In genomic region chr7:50476953-50477625, GRCh38 we compare ENCODE assay signal across 2 cellular contexts.
TF ChIP-seq lines count a peak whose summit lies in the region.

No MANE protein-coding gene starts in this region.

TF ChIP-seq in HepG2, 621 proteins besides CTCF, POLR2A, EP300 and RAD21:
- TF ChIP-seq MAFF (IDR thresholded peaks at IDR 0.05; ENCODE audit: low read depth, low read length) (peak; percentile 74; the same call in 1 of the 2 replicates), ADNP (CRISPR knock-in tag; IDR thresholded peaks at IDR 0.05) (no peak), MAFK (conservative IDR thresholded peaks at IDR 0.05 in 1 of 2, IDR thresholded peaks at IDR 0.05 in 1 of 2; ENCODE audit: low read length in 2 of 2) (peak; percentile 72 to 87)

TF ChIP-seq in IMR-90, 13 proteins besides CTCF, POLR2A, EP300 and RAD21:
- TF ChIP-seq MAFK (IDR thresholded peaks at IDR 0.05; ENCODE audit: low read depth, low read length), result peak; percentile 63
- TF ChIP-seq MXI1 (IDR thresholded peaks at IDR 0.05; ENCODE audit: borderline replicate concordance, low read depth, low read length), result no peak
